Comparison of ENCODE assay signal across 28 cellular contexts in the genomic region with DNA sequence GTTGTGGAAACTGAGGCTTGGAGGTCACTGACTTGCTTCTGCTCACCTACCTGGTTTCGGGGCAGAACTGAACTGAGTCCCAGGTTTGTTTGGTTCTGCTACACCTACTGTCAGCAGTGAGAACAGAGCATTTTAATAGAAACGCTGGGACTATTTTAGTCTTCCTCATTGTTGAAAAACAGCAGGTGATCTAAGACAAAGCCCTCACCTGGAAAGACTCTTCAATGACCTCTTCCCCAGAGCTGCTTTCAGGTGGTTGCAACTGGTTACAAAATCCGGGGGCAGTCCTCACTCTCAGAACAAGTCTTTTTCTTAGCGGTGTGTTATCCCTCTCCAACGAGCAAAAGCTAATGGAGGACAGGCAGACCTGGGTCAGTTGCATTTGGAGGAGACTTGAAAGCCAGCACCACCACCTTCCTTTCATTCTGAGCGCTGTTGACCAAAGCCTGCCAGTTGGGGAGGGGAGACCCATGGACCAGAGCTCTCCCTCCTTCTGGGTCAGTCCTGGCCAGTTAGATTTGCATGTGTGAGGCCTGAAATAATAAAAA.
A peak's percentile ranks its signal among the peaks of the same experiment; 100 is the strongest.
DNase-seq lines count a peak whose midpoint lies in the region; ATAC-seq lines count a peak whose summit lies in the region.
"Had no signal": no experiment of that assay in that cellular context is flagged by ENCODE, and none has a peak within 500 bp of the region (broad histone marks: within the 10 kb centered on the region; RNA-seq: fewer than 3 reads in every experiment).

No MANE protein-coding gene starts in this region.

- H3K9me3 ChIP-seq in HUES64 (ENCODE audit: insufficient read depth, low read depth, low read length) (peaks cover 4% of the 10 kb centered on the region; the same call in 1 of the 2 replicates), iPS-15b (ENCODE audit: control insufficient read depth, insufficient read depth, low read length) (no peaks in the 10 kb centered on the region)
- H3K9me3 ChIP-seq: transverse colon had no signal

- DNase-seq in COLO668 (lab: John Stamatoyannopoulos, UW; ENCODE audit: unreplicated experiment) (peak; percentile 17), NCI-H345 treated with DMSO at 0.1 percent for 48 hours (lab: John Stamatoyannopoulos, UW; ENCODE audit: unreplicated experiment) (peak; percentile 74), KG1 (lab: John Stamatoyannopoulos, UW) (no peak), Right ventricle myocardium superior (no peak)
- no peak for DNase-seq in activated T-cell treated with anti-CD3 and anti-CD28 coated beads, Interleukin-2, amount 50 U/mL, for 48 hours
- DNase-seq: activated CD4-positive, alpha-beta T cell treated with anti-CD3 and anti-CD28 coated beads, Interleukin-2, amount 50 U/mL, for 48 hours; activated CD4-positive, CD25-positive, alpha-beta regulatory T cell treated with anti-CD3 and anti-CD28 coated beads, Interleukin-2, amount 50 U/mL, for 72 hours; activated naive CD4-positive, alpha-beta T cell; activated T-cell treated with anti-CD3 and anti-CD28 coated beads, Interleukin-2, amount 50 U/mL, for 72 hours; AML-193; caudate nucleus; CD4-positive, alpha-beta T cell; effector memory CD8-positive, alpha-beta T cell; erythroblast; kidney glomerular epithelial cell; midbrain; naive B cell; NCI-H1694 treated with DMSO at 0.1 percent for 48 hours; occipital lobe; Peyer's patch; SIG-M5; transverse colon had no signal

- no peak overlapping the region for H3K4me3 ChIP-seq in HUES64 (ENCODE audit: low read length)
- peak overlapping the region; percentile 4 for H3K4me3 ChIP-seq in iPS-15b (ENCODE audit: low read depth, low read length)
- H3K4me3 ChIP-seq: coronary artery, HAP-1, Peyer's patch, transverse colon had no signal

- peaks cover 20% of the 10 kb centered on the region; the same call in 1 of the 2 replicates for H3K27me3 ChIP-seq in HUES64 (ENCODE audit: insufficient read depth, low read length)
- H3K27me3 ChIP-seq in iPS-15b (ENCODE audit: control insufficient read depth, insufficient read depth, low read length), result peaks cover 6% of the 10 kb centered on the region
- H3K27me3 ChIP-seq: Peyer's patch, transverse colon had no signal

- 68% methylated on average over 6 of the region's 6 CpGs for WGBS in HUES64

- H3K27ac ChIP-seq in HUES64 (ENCODE audit: low read depth, low read length), result peak overlapping the region; percentile 83; the same call in 1 of the 2 replicates
- H3K27ac ChIP-seq: coronary artery, Peyer's patch, transverse colon had no signal

- peaks cover 12% of the 10 kb centered on the region for H3K4me1 ChIP-seq in HUES64 (ENCODE audit: insufficient read depth, low read length)
- H3K4me1 ChIP-seq in iPS-15b (ENCODE audit: control insufficient read depth, insufficient read depth, low read length), result peaks cover 8% of the 10 kb centered on the region
- H3K4me1 ChIP-seq: HAP-1, Peyer's patch, transverse colon had no signal

- intact Hi-C loops in Right ventricle myocardium superior (cut with DNase I), result no loop called here

- ATAC-seq in HG03469 (IDR thresholded peaks at IDR 0.05; ENCODE audit: unreplicated experiment) (no peak), Right ventricle myocardium superior (ENCODE audit: poor library complexity) (no peak)
- ATAC-seq: activated T-cell treated with anti-CD3 and anti-CD28 coated beads, Interleukin-2, amount 50 U/mL, for 72 hours; effector memory CD8-positive, alpha-beta T cell; stimulated activated memory B cell treated with anti-CD40 and anti-IgM and Interleukin-4, amounts not matched to agents 10 μg/mL and 1 μg/mL and 100 μg/mL, for 72 hours had no signal

- H3K36me3 ChIP-seq in HUES64 (ENCODE audit: insufficient read depth, low read length) (no peaks in the 10 kb centered on the region), iPS-15b (ENCODE audit: control insufficient read depth, insufficient read depth, low read length) (no peaks in the 10 kb centered on the region)
- H3K36me3 ChIP-seq: HAP-1, Peyer's patch, transverse colon had no signal

- H3K9ac ChIP-seq in HUES64 (ENCODE audit: low read depth, low read length) (no peak overlapping the region), iPS-15b (ENCODE audit: low read depth, low read length) (no peak overlapping the region)

Comparison
In these comparisons a context has a peak if more than half of its experiments do, and no peak if none do; other contexts are left out.
1. DNase-seq: peak in COLO668 (single experiment) and NCI-H345 treated with DMSO at 0.1 percent for 48 hours (single experiment); none in KG1 (single experiment), Right ventricle myocardium superior (single experiment) and activated T-cell treated with anti-CD3 and anti-CD28 coated beads, Interleukin-2, amount 50 U/mL, for 48 hours (0 of 2).